1 cellular context compared by ENCODE assay signal in the genomic region with DNA sequence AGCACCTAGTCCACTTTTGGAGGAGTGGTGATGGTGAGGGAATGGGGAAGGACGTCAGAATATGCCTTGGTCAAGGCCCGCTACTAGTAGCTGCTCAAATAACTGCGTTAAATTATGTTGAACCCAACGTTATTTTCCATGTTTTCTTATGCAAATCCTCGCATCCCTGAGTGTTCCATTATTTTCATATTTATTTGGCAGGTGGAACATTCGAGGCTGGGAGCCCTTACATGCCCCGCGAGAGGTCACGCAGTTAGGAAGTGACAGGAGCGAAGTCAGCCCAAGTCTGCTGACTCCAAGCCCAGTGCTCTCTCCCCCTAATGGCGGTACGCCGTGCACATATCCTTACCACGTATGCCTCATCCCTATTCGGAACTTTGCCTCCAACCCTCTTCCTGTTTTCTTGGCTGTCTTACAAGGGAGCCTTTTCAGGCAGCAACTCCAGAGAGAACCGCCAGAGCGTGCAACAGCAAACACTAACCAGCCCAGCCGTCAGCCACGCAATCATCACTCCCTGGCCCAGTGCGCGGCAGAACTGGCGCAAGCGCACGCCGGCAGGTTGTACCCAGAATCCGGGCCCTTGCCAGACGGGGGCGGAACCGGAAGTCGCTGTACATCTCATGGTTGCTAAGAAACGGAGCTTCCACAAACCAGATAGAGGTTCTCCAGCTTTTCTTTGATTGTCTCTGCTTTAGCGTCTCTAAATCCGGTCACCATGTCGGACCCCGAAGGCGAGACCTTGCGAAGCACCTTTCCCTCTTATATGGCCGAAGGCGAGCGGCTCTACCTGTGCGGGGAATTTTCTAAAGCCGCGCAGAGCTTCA.
TF ChIP-seq lines count a peak whose summit lies in the region.

TSS of gene ODAD4 (plus strand) at position 609 of the 824 bp plus-strand sequence. CDS start at position 716, 107 bp downstream.

TF ChIP-seq in K562, 482 proteins besides CTCF, POLR2A, EP300 and RAD21 (continued from another document and continues in another):
- TF ChIP-seq, protein P1, sequence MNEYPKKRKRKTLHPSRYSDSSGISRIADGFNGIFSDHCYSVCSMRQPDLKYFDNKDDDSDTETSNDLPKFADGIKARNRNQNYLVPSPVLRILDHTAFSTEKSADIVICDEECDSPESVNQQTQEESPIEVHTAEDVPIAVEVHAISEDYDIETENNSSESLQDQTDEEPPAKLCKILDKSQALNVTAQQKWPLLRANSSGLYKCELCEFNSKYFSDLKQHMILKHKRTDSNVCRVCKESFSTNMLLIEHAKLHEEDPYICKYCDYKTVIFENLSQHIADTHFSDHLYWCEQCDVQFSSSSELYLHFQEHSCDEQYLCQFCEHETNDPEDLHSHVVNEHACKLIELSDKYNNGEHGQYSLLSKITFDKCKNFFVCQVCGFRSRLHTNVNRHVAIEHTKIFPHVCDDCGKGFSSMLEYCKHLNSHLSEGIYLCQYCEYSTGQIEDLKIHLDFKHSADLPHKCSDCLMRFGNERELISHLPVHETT (CRISPR knock-in tag; conservative IDR thresholded peaks at IDR 0.05 in 1 of 2, IDR thresholded peaks at IDR 0.05 in 1 of 2) = peak in 1 of 2 experiments; percentile 40; a peak in 1 of 4 replicates
- TF ChIP-seq RFX5 (IDR thresholded peaks at IDR 0.05; ENCODE audit: low read depth, low read length) = no peak
- no peak for TF ChIP-seq GATAD2B (IDR thresholded peaks at IDR 0.05; ENCODE audit: borderline replicate concordance)
- peak; percentile 95 for TF ChIP-seq CREB3L1 (IDR thresholded peaks at IDR 0.05; ENCODE audit: borderline replicate concordance, low read depth)
- TF ChIP-seq NFE2L1 (tag; IDR thresholded peaks at IDR 0.05; ENCODE audit: borderline replicate concordance, low read depth) = no peak
- no peak for TF ChIP-seq SRSF1 (IDR thresholded peaks at IDR 0.05; ENCODE audit: low read depth, low read length)
- no peak for TF ChIP-seq ZNF41 (CRISPR knock-in tag; conservative IDR thresholded peaks at IDR 0.05)
- peak in 1 of 2 experiments; percentile 36; a peak in 1 of 4 replicates for TF ChIP-seq RCOR1 (IDR thresholded peaks at IDR 0.05; ENCODE audit: borderline replicate concordance in 1 of 2, low read depth in 2 of 2, low read length in 2 of 2)
- peak; percentile 81 for TF ChIP-seq CXXC5 (CRISPR knock-in tag; IDR thresholded peaks at IDR 0.05)
- TF ChIP-seq, protein P2, sequence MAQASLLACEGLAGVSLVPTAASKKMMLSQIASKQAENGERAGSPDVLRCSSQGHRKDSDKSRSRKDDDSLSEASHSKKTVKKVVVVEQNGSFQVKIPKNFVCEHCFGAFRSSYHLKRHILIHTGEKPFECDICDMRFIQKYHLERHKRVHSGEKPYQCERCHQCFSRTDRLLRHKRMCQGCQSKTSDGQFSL (CRISPR knock-in tag; IDR thresholded peaks at IDR 0.05) = no peak
- TF ChIP-seq, protein P2 (tag; IDR thresholded peaks at IDR 0.05) = no peak
- peak; percentile 73; the same call in 1 of the 2 replicates for TF ChIP-seq CBX1 (IDR thresholded peaks at IDR 0.05; ENCODE audit: low read depth)
- TF ChIP-seq, protein P3, sequence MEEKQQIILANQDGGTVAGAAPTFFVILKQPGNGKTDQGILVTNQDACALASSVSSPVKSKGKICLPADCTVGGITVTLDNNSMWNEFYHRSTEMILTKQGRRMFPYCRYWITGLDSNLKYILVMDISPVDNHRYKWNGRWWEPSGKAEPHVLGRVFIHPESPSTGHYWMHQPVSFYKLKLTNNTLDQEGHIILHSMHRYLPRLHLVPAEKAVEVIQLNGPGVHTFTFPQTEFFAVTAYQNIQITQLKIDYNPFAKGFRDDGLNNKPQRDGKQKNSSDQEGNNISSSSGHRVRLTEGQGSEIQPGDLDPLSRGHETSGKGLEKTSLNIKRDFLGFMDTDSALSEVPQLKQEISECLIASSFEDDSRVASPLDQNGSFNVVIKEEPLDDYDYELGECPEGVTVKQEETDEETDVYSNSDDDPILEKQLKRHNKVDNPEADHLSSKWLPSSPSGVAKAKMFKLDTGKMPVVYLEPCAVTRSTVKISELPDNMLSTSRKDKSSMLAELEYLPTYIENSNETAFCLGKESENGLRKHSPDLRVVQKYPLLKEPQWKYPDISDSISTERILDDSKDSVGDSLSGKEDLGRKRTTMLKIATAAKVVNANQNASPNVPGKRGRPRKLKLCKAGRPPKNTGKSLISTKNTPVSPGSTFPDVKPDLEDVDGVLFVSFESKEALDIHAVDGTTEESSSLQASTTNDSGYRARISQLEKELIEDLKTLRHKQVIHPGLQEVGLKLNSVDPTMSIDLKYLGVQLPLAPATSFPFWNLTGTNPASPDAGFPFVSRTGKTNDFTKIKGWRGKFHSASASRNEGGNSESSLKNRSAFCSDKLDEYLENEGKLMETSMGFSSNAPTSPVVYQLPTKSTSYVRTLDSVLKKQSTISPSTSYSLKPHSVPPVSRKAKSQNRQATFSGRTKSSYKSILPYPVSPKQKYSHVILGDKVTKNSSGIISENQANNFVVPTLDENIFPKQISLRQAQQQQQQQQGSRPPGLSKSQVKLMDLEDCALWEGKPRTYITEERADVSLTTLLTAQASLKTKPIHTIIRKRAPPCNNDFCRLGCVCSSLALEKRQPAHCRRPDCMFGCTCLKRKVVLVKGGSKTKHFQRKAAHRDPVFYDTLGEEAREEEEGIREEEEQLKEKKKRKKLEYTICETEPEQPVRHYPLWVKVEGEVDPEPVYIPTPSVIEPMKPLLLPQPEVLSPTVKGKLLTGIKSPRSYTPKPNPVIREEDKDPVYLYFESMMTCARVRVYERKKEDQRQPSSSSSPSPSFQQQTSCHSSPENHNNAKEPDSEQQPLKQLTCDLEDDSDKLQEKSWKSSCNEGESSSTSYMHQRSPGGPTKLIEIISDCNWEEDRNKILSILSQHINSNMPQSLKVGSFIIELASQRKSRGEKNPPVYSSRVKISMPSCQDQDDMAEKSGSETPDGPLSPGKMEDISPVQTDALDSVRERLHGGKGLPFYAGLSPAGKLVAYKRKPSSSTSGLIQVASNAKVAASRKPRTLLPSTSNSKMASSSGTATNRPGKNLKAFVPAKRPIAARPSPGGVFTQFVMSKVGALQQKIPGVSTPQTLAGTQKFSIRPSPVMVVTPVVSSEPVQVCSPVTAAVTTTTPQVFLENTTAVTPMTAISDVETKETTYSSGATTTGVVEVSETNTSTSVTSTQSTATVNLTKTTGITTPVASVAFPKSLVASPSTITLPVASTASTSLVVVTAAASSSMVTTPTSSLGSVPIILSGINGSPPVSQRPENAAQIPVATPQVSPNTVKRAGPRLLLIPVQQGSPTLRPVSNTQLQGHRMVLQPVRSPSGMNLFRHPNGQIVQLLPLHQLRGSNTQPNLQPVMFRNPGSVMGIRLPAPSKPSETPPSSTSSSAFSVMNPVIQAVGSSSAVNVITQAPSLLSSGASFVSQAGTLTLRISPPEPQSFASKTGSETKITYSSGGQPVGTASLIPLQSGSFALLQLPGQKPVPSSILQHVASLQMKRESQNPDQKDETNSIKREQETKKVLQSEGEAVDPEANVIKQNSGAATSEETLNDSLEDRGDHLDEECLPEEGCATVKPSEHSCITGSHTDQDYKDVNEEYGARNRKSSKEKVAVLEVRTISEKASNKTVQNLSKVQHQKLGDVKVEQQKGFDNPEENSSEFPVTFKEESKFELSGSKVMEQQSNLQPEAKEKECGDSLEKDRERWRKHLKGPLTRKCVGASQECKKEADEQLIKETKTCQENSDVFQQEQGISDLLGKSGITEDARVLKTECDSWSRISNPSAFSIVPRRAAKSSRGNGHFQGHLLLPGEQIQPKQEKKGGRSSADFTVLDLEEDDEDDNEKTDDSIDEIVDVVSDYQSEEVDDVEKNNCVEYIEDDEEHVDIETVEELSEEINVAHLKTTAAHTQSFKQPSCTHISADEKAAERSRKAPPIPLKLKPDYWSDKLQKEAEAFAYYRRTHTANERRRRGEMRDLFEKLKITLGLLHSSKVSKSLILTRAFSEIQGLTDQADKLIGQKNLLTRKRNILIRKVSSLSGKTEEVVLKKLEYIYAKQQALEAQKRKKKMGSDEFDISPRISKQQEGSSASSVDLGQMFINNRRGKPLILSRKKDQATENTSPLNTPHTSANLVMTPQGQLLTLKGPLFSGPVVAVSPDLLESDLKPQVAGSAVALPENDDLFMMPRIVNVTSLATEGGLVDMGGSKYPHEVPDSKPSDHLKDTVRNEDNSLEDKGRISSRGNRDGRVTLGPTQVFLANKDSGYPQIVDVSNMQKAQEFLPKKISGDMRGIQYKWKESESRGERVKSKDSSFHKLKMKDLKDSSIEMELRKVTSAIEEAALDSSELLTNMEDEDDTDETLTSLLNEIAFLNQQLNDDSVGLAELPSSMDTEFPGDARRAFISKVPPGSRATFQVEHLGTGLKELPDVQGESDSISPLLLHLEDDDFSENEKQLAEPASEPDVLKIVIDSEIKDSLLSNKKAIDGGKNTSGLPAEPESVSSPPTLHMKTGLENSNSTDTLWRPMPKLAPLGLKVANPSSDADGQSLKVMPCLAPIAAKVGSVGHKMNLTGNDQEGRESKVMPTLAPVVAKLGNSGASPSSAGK (IDR thresholded peaks at IDR 0.05) = no peak; the same call in 1 of the 2 replicates
- peak; percentile 72; the same call in 1 of the 2 replicates for TF ChIP-seq RB1 (IDR thresholded peaks at IDR 0.05; ENCODE audit: low read depth)
- peak; percentile 51; the same call in 1 of the 2 replicates for TF ChIP-seq ZNF592 (IDR thresholded peaks at IDR 0.05)
- no peak for TF ChIP-seq NCOA6 (IDR thresholded peaks at IDR 0.05)
- no peak for TF ChIP-seq HMGXB4 (CRISPR knock-in tag; IDR thresholded peaks at IDR 0.05)
- TF ChIP-seq CBFA2T2 (conservative IDR thresholded peaks at IDR 0.05) = no peak
- TF ChIP-seq ETV1 (tag; conservative IDR thresholded peaks at IDR 0.05; ENCODE audit: low read depth) = peak; percentile 59
- no peak for TF ChIP-seq COPS2 (conservative IDR thresholded peaks at IDR 0.05)
- no peak for TF ChIP-seq RFX7 (CRISPR knock-in tag; IDR thresholded peaks at IDR 0.05)
- peak; percentile 78 for TF ChIP-seq TAF1 (IDR thresholded peaks at IDR 0.05; ENCODE audit: control insufficient read depth, extremely low read depth, insufficient read depth, low read length, severe bottlenecking)
- no peak for TF ChIP-seq TCF7 (IDR thresholded peaks at IDR 0.05; ENCODE audit: borderline replicate concordance)
- TF ChIP-seq SIN3B (IDR thresholded peaks at IDR 0.05; ENCODE audit: low read depth) = no peak
- no peak for TF ChIP-seq CREB5 (CRISPR knock-in tag; IDR thresholded peaks at IDR 0.05)
- peak; percentile 76 for TF ChIP-seq RBM25 (IDR thresholded peaks at IDR 0.05; ENCODE audit: low read depth, low read length, severe bottlenecking)
- TF ChIP-seq ZC3H4 (CRISPR knock-in tag; IDR thresholded peaks at IDR 0.05; ENCODE audit: borderline replicate concordance) = no peak
